ENCODE assay signal across 17 cellular contexts in the genomic region with DNA sequence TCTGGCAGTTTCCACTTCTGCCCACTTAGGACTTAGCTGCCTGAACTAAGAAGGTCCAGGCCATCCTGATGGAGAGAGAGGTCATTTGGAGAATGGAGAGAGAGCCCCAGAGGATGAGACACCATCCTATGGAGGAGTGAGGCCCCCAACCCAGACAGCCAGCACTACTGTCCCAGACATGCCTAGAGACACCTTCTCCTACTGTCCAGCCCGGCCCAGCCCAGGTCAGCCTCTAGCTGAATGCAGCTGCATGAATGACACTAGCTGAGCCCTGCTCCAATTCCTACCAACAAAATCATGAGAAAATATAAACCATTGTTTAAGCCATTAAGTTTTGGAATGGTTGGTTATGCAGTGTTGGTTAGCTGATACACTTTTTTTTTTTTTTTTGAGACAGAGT. TPM values are rescaled to one million over a fixed set of nuclear protein-coding genes. Genes with fewer than 3 reads are reported as not detected.
DNase-seq lines count a peak whose midpoint lies in the region; TF ChIP-seq lines count a peak whose summit lies in the region.
"Had no signal": no experiment of that assay in that cellular context is flagged by ENCODE, and none has a peak within 500 bp of the region (broad histone marks: within the 10 kb centered on the region; RNA-seq: fewer than 3 reads in every experiment).

No MANE protein-coding gene starts in this region.

- TF ChIP-seq CTCF in neural progenitor cell (IDR thresholded peaks at IDR 0.05) (no peak), osteoblast (IDR thresholded peaks at IDR 0.05; ENCODE audit: extremely low read depth, low read depth, low read length) (no peak), sigmoid colon (IDR thresholded peaks at IDR 0.05) (no peak), prostate gland (IDR thresholded peaks at IDR 0.05) (no peak)

- TF ChIP-seq POLR2A in sigmoid colon (IDR thresholded peaks at IDR 0.05) (no peak), prostate gland (IDR thresholded peaks at IDR 0.05) (no peak)

- H4K20me1 ChIP-seq in neural progenitor cell (ENCODE audit: low read depth) (no peaks in the 10 kb centered on the region), osteoblast (ENCODE audit: insufficient read depth, low read length) (no peaks in the 10 kb centered on the region)
- H4K20me1 ChIP-seq: BLaER1 treated with 17β-estradiol and CSF1 and Interleukin-3, amounts not matched to agents 10 nM and 100 nM had no signal

- intact Hi-C loops in sigmoid colon (cut with DNase I) (no loop called here), prostate gland (cut with DNase I) (no loop called here)

- H3K27ac Mint-ChIP-seq in neural progenitor cell = no peak overlapping the region
- H3K27ac Mint-ChIP-seq: B cell; CD4-positive, alpha-beta T cell; CD8-positive, alpha-beta T cell had no signal

- no peak for TF ChIP-seq EP300 in sigmoid colon (IDR thresholded peaks at IDR 0.05)

- H3K4me1 Mint-ChIP-seq in neural progenitor cell = peaks cover 7% of the 10 kb centered on the region
- H3K4me1 Mint-ChIP-seq: B cell had no signal

- 84 to 86% methylated on average over 1 of the region's 1 CpG for WGBS in sigmoid colon, 2 donors
- 87% methylated on average over 1 of the region's 1 CpG for WGBS in prostate gland

- DNase-seq in neural progenitor cell (ENCODE audit: low spot score) (no peak), osteoblast (ENCODE audit: insufficient read length, low spot score, missing footprints) (peak; percentile 4), sigmoid colon (peak; percentile 33), prostate gland (ENCODE audit: low spot score) (no peak), LoVo (ENCODE audit: low spot score) (no peak)
- DNase-seq: AML-193; Caco-2; Calu3; CD4-positive, alpha-beta T cell; CD8-positive, alpha-beta T cell; DMS79 treated with DMSO at 0.1 percent for 48 hours; GF-D8 had no signal

- H3K9me3 ChIP-seq in neural progenitor cell (ENCODE audit: low read depth) = no peaks in the 10 kb centered on the region
- no peaks in the 10 kb centered on the region for H3K9me3 ChIP-seq in osteoblast (ENCODE audit: low read depth, low read length)
- no peaks in the 10 kb centered on the region for H3K9me3 ChIP-seq in sigmoid colon
- no peaks in the 10 kb centered on the region for H3K9me3 ChIP-seq in prostate gland
- H3K9me3 ChIP-seq: A549; BLaER1 treated with 17β-estradiol and CSF1 and Interleukin-3, amounts not matched to agents 10 nM and 100 nM; Caco-2 had no signal

- H3K4me1 ChIP-seq in neural progenitor cell = peaks cover 8% of the 10 kb centered on the region
- no peaks in the 10 kb centered on the region for H3K4me1 ChIP-seq in osteoblast (ENCODE audit: insufficient read depth, low read length)
- H3K4me1 ChIP-seq in sigmoid colon = peaks cover 0 to 6% (median 3%) of the 10 kb centered on the region in 4 donors
- H3K4me1 ChIP-seq in prostate gland (replicated peaks) = no peaks in the 10 kb centered on the region
- H3K4me1 ChIP-seq: A549, Caco-2 had no signal

- H3K9me3 Mint-ChIP-seq in neural progenitor cell = no peaks in the 10 kb centered on the region
- H3K9me3 Mint-ChIP-seq: CD4-positive, alpha-beta T cell; CD8-positive, alpha-beta T cell had no signal

- no peak overlapping the region for H3K27ac ChIP-seq in neural progenitor cell
- H3K27ac ChIP-seq in osteoblast (ENCODE audit: low read depth, low read length) = no peak overlapping the region
- H3K27ac ChIP-seq in sigmoid colon = no peak overlapping the region
- no peak overlapping the region for H3K27ac ChIP-seq in prostate gland
- H3K27ac ChIP-seq: 22Rv1; A549; BLaER1 treated with 17β-estradiol and CSF1 and Interleukin-3, amounts not matched to agents 10 nM and 100 nM; C4-2B had no signal

- H2AFZ ChIP-seq in neural progenitor cell (replicated peaks) = peak overlapping the region; percentile 34
- no peak overlapping the region for H2AFZ ChIP-seq in osteoblast (ENCODE audit: low read length)

- H3K36me3 Mint-ChIP-seq in neural progenitor cell = no peaks in the 10 kb centered on the region
- H3K36me3 Mint-ChIP-seq: CD8-positive, alpha-beta T cell had no signal

- H3K4me2 ChIP-seq in neural progenitor cell = no peak overlapping the region
- no peak overlapping the region for H3K4me2 ChIP-seq in osteoblast (ENCODE audit: insufficient read depth, low read length)
- H3K4me2 ChIP-seq: A549; BLaER1 treated with 17β-estradiol and CSF1 and Interleukin-3, amounts not matched to agents 10 nM and 100 nM had no signal

- peaks cover 8% of the 10 kb centered on the region for H3K27me3 Mint-ChIP-seq in neural progenitor cell (ENCODE audit: insufficient read depth, low read depth)
- H3K27me3 Mint-ChIP-seq: CD4-positive, alpha-beta T cell had no signal

- no peaks in the 10 kb centered on the region for H3F3A ChIP-seq in neural progenitor cell (ENCODE audit: low read depth)

- H3K27me3 ChIP-seq in neural progenitor cell (no peaks in the 10 kb centered on the region), osteoblast (ENCODE audit: insufficient read depth, low read length) (no peaks in the 10 kb centered on the region), sigmoid colon (no peaks in the 10 kb centered on the region), prostate gland (replicated peaks; ENCODE audit: insufficient read depth) (no peaks in the 10 kb centered on the region)
- H3K27me3 ChIP-seq: BLaER1 treated with 17β-estradiol and CSF1 and Interleukin-3, amounts not matched to agents 10 nM and 100 nM had no signal

- H3K4me3 Mint-ChIP-seq in neural progenitor cell = no peak overlapping the region
- H3K4me3 Mint-ChIP-seq: B cell; CD4-positive, alpha-beta T cell; CD8-positive, alpha-beta T cell had no signal

- no peaks in the 10 kb centered on the region for H3K36me3 ChIP-seq in neural progenitor cell
- no peaks in the 10 kb centered on the region for H3K36me3 ChIP-seq in osteoblast (ENCODE audit: insufficient read depth, low read length)
- H3K36me3 ChIP-seq in sigmoid colon = no peaks in the 10 kb centered on the region
- no peaks in the 10 kb centered on the region for H3K36me3 ChIP-seq in prostate gland
- H3K36me3 ChIP-seq: BLaER1 treated with 17β-estradiol and CSF1 and Interleukin-3, amounts not matched to agents 10 nM and 100 nM had no signal

- H3K4me3 ChIP-seq in neural progenitor cell = no peak overlapping the region
- no peak overlapping the region for H3K4me3 ChIP-seq in osteoblast (ENCODE audit: insufficient read depth, low read length)
- no peak overlapping the region for H3K4me3 ChIP-seq in sigmoid colon
- no peak overlapping the region for H3K4me3 ChIP-seq in prostate gland
- H3K4me3 ChIP-seq: A549; BLaER1 treated with 17β-estradiol and CSF1 and Interleukin-3, amounts not matched to agents 10 nM and 100 nM had no signal

- H3K79me2 ChIP-seq in neural progenitor cell (ENCODE audit: low read depth) (no peaks in the 10 kb centered on the region), osteoblast (ENCODE audit: insufficient read depth, low read length) (no peaks in the 10 kb centered on the region)

- no peak overlapping the region for H3K9ac ChIP-seq in neural progenitor cell
- H3K9ac ChIP-seq: BLaER1 treated with 17β-estradiol and CSF1 and Interleukin-3, amounts not matched to agents 10 nM and 100 nM had no signal

RNA-seq across cellular contexts. Expression of a gene that starts 47.4 kb away (rescaled TPM):
- total RNA-seq in neural progenitor cell (ENCODE audit: low replicate concordance) (not detected in 2 replicates), osteoblast (12.1 and 13.8 TPM in 2 replicates), sigmoid colon (10 to 100 TPM; 20.2 to 48.9 (median 31.2) TPM), prostate gland (10 to 100 TPM; 18.8 to 32.2 TPM)
- 10 to 100 TPM in 2 of 3 donors, 1 to 10 TPM in 1; 7.4 to 36.9 (median 22.2) TPM for polyA plus RNA-seq in sigmoid colon
- total RNA-seq: Caco-2 had no signal
- polyA plus RNA-seq: A549 had no signal

Comparison
In these comparisons a context has a peak if more than half of its experiments do, and no peak if none do; other contexts are left out.
1. DNase-seq: peak in osteoblast (single experiment) and sigmoid colon (single experiment); none in neural progenitor cell (single experiment), prostate gland (single experiment) and LoVo (single experiment).
2. RNA of a gene that starts 47.4 kb away (total RNA-seq): 20.2 to 48.9 TPM in sigmoid colon, 18.8 to 32.2 TPM in prostate gland and 12.1 to 13.8 TPM in osteoblast; not detected in neural progenitor cell; every median in the first group is over 10 times any median in the second.